ENCODE assay signal across 8 cellular contexts in genomic region chr13:30306762-30307193, GRCh38. TPM values are rescaled to one million over a fixed set of nuclear protein-coding genes. Genes with fewer than 3 reads are reported as not detected.
DNase-seq lines count a peak whose midpoint lies in the region; TF ChIP-seq lines count a peak whose summit lies in the region.

No MANE protein-coding gene starts in this region.

- WGBS in neuronal stem cell (ENCODE audit: extremely low coverage in 2 of 2, insufficient read length in 2 of 2, insufficient replicate concordance in 1 of 2), 2 donors, result no CpG with 5 or more reads among the region's 37 CpGs

- H3K27ac Mint-ChIP-seq in HFFc6, result peak overlapping the region; percentile 67
- H3K27ac Mint-ChIP-seq in activated naive CD4-positive, alpha-beta T cell treated with anti-CD3 and anti-CD28 coated beads for 36 hours, result peak overlapping the region; percentile 76

- H4K8ac ChIP-seq in neuronal stem cell (ENCODE audit: low read depth, low read length), result peak overlapping the region; percentile 92

- peak overlapping the region; percentile 100 for H2AFZ ChIP-seq in neuronal stem cell (ENCODE audit: low read length)

- peak overlapping the region; percentile 97 for H3K14ac ChIP-seq in neuronal stem cell (ENCODE audit: low read length)

- H3K4me3 Mint-ChIP-seq in HFFc6, result peak overlapping the region; percentile 92
- peak overlapping the region; percentile 83 for H3K4me3 Mint-ChIP-seq in activated naive CD4-positive, alpha-beta T cell treated with anti-CD3 and anti-CD28 coated beads for 36 hours

- H2AK5ac ChIP-seq in neuronal stem cell (ENCODE audit: low read depth, low read length), result no peak overlapping the region

- no peak overlapping the region for H3K4ac ChIP-seq in neuronal stem cell (ENCODE audit: low read length)

- H3K9ac ChIP-seq in neuronal stem cell (ENCODE audit: low read depth, low read length, poor library complexity) (peak overlapping the region; percentile 98), subcutaneous abdominal adipose tissue (ENCODE audit: low read length in 5 of 5) (peak overlapping the region in 4 of 5 donors; percentile 70 to 87 (median 76))

- H3K18ac ChIP-seq in neuronal stem cell (ENCODE audit: low read length), result peak overlapping the region; percentile 98

- H2BK12ac ChIP-seq in neuronal stem cell (ENCODE audit: low read length), result no peak overlapping the region

- intact Hi-C loops in activated naive CD4-positive, alpha-beta T cell treated with anti-CD3 and anti-CD28 coated beads for 36 hours (cut with micrococcal nuclease), result loop anchor here (1.0 to 5.0 kb wide), 12 partner anchors 40 to 856 kb away; partner anchors contain the start of genes HSPH1, UBL3 and USPL1

- H2BK15ac ChIP-seq in neuronal stem cell (ENCODE audit: low read length), result peak overlapping the region; percentile 71

- H3K79me1 ChIP-seq in neuronal stem cell (ENCODE audit: low read depth, low read length), result no peaks in the 10 kb centered on the region

- H2BK5ac ChIP-seq in neuronal stem cell (ENCODE audit: low read length), result peak overlapping the region; percentile 95

- peaks cover 1% of the 10 kb centered on the region; the same call in 1 of the 2 replicates for H3K27me3 Mint-ChIP-seq in HFFc6 (ENCODE audit: insufficient read depth)
- H3K27me3 Mint-ChIP-seq in activated naive CD4-positive, alpha-beta T cell treated with anti-CD3 and anti-CD28 coated beads for 36 hours (ENCODE audit: low read depth), result no peaks in the 10 kb centered on the region

- H3K23ac ChIP-seq in neuronal stem cell (ENCODE audit: low read depth, low read length, poor library complexity), result peak overlapping the region; percentile 90

- peaks cover 12% of the 10 kb centered on the region for H3K36me3 Mint-ChIP-seq in HFFc6 (ENCODE audit: low read depth)
- no peaks in the 10 kb centered on the region for H3K36me3 Mint-ChIP-seq in activated naive CD4-positive, alpha-beta T cell treated with anti-CD3 and anti-CD28 coated beads for 36 hours (ENCODE audit: low read depth)

- no peak overlapping the region for H4K91ac ChIP-seq in neuronal stem cell (ENCODE audit: low read depth, low read length, poor library complexity)

- H3K4me2 ChIP-seq in neuronal stem cell (ENCODE audit: insufficient read depth, low read length, poor library complexity, severe bottlenecking), result peak overlapping the region; percentile 84

- H3K9me3 Mint-ChIP-seq in HFFc6, result no peaks in the 10 kb centered on the region
- no peaks in the 10 kb centered on the region for H3K9me3 Mint-ChIP-seq in activated naive CD4-positive, alpha-beta T cell treated with anti-CD3 and anti-CD28 coated beads for 36 hours

- DNase-seq in GM04504 (ENCODE audit: low read depth) (peak; percentile 83), HFFc6 (peak; percentile 84), NAMALWA (ENCODE audit: low spot score) (peak; percentile 96), SJSA1 (ENCODE audit: low read depth in 1 of 2, low spot score in 2 of 2) (peak; percentile 90 to 93), germinal center (ENCODE audit: low spot score) (peak; percentile 88), neuronal stem cell (ENCODE audit: low spot score) (peak; percentile 96)
- peak; percentile 94 for DNase-seq in activated naive CD4-positive, alpha-beta T cell treated with anti-CD3 and anti-CD28 coated beads for 36 hours

- no peaks in the 10 kb centered on the region for H3K9me3 ChIP-seq in SJSA1 (replicated peaks)
- no peaks in the 10 kb centered on the region for H3K9me3 ChIP-seq in neuronal stem cell (replicated peaks in 1 of 2; ENCODE audit: control insufficient read depth in 2 of 2, insufficient read depth in 1 of 2, low read depth in 1 of 2, low read length in 2 of 2)
- H3K9me3 ChIP-seq in subcutaneous abdominal adipose tissue (ENCODE audit: control insufficient read depth in 5 of 5, low read length in 5 of 5), result no peaks in the 10 kb centered on the region

- no peak for TF ChIP-seq CTCF in HFFc6 (IDR thresholded peaks at IDR 0.05)

- H3K27ac ChIP-seq in SJSA1, result peak overlapping the region; percentile 96
- peak overlapping the region; percentile 73 for H3K27ac ChIP-seq in neuronal stem cell (replicated peaks; ENCODE audit: low read length)
- peak overlapping the region; percentile 89 for H3K27ac ChIP-seq in subcutaneous abdominal adipose tissue (ENCODE audit: low read depth, low read length)

- peaks cover 46% of the 10 kb centered on the region for H3K4me1 ChIP-seq in SJSA1 (replicated peaks)
- H3K4me1 ChIP-seq in neuronal stem cell (ENCODE audit: control insufficient read depth in 2 of 2, insufficient read depth in 1 of 2, low read depth in 1 of 2, low read length in 2 of 2), result peaks cover 5 to 10% of the 10 kb centered on the region in 2 donors
- H3K4me1 ChIP-seq in subcutaneous abdominal adipose tissue (ENCODE audit: control insufficient read depth in 5 of 5, insufficient read depth in 5 of 5, low read length in 5 of 5), result peaks cover 0 to 29% (median 27%) of the 10 kb centered on the region in 5 donors

- H2BK120ac ChIP-seq in neuronal stem cell (ENCODE audit: low read depth, low read length), result no peak overlapping the region

- H3K36me3 ChIP-seq in SJSA1 (peaks cover 3% of the 10 kb centered on the region), neuronal stem cell (replicated peaks in 1 of 2; ENCODE audit: control insufficient read depth in 2 of 2, insufficient read depth in 2 of 2, low read length in 2 of 2) (peaks cover 0 to 3% of the 10 kb centered on the region in 2 donors), subcutaneous abdominal adipose tissue (ENCODE audit: control insufficient read depth in 5 of 5, insufficient read depth in 5 of 5, low read length in 5 of 5) (no peaks in the 10 kb centered on the region)

- H3K4me3 ChIP-seq in SJSA1 (peak overlapping the region; percentile 92), neuronal stem cell (ENCODE audit: low read length in 2 of 2) (peak overlapping the region; percentile 72 to 100), subcutaneous abdominal adipose tissue (ENCODE audit: low read depth in 1 of 5, low read length in 5 of 5) (peak overlapping the region; percentile 70 to 97 (median 88))

- peaks cover 64% of the 10 kb centered on the region for H3K4me1 Mint-ChIP-seq in HFFc6 (ENCODE audit: low read depth)
- H3K4me1 Mint-ChIP-seq in activated naive CD4-positive, alpha-beta T cell treated with anti-CD3 and anti-CD28 coated beads for 36 hours (ENCODE audit: low read depth), result peaks cover 14% of the 10 kb centered on the region

- H3K27me3 ChIP-seq in SJSA1 (replicated peaks) (no peaks in the 10 kb centered on the region), neuronal stem cell (ENCODE audit: control insufficient read depth in 3 of 3, insufficient read depth in 3 of 3, low read depth in 1 of 3, low read length in 3 of 3) (no peaks in the 10 kb centered on the region), subcutaneous abdominal adipose tissue (ENCODE audit: control insufficient read depth in 5 of 5, insufficient read depth in 4 of 5, low read length in 5 of 5) (no peaks in the 10 kb centered on the region)

- CTCF ChIA-PET in activated naive CD4-positive, alpha-beta T cell treated with anti-CD3 and anti-CD28 coated beads for 36 hours (lab: Charles Lee), result interaction anchor here (1.3 to 3.3 kb wide), 2 partner anchors 175 to 194 kb away, joined by 3 to 10 read pairs; no protein-coding TSS in a partner anchor

RNA-seq across cellular contexts. Expression of gene KATNAL1, which starts 0.6 kb away (rescaled TPM):
- total RNA-seq in HFFc6 (2021; fragmentation: NEBNext Ultra II Directional; extraction: Animal tissue kit (Norgen Biotek cat#: 25700)), result 10 to 100 TPM; 48.2 to 71.4 (median 61.2) TPM
- total RNA-seq in SJSA1 (2014; rRNA removed; shearing (Covaris generic)), result 43.5 and 54.9 TPM in 2 replicates
- total RNA-seq in activated naive CD4-positive, alpha-beta T cell treated with anti-CD3 and anti-CD28 coated beads for 36 hours, result 1 to 10 TPM; 8.0 to 8.3 TPM
- 5.1 TPM for polyA plus RNA-seq in neuronal stem cell (2013, experiment 1 of 2)
- 5.1 TPM for polyA plus RNA-seq in neuronal stem cell (2013, experiment 2 of 2)

Comparison
In these comparisons a context has a peak if more than half of its experiments do, and no peak if none do; other contexts are left out.
1. Peak in every context shown above with its lines: DNase-seq, H3K4me3 ChIP-seq and H3K27ac ChIP-seq.